ENCODE assay signal across 2 cellular contexts in genomic region chr17:28883967-28884702, GRCh38.
TF ChIP-seq lines count a peak whose summit lies in the region.

No MANE protein-coding gene starts in this region.

TF ChIP-seq in HEK293, 187 proteins besides CTCF, POLR2A, EP300 and RAD21:
- TF ChIP-seq KLF1 (tag by site-specific recombination; IDR thresholded peaks at IDR 0.05) (no peak), ZNF654 (tag by site-specific recombination; IDR thresholded peaks at IDR 0.05; ENCODE audit: low read depth) (no peak), ELK4 (IDR thresholded peaks at IDR 0.05; ENCODE audit: borderline replicate concordance, low read depth, low read length) (no peak), ZNF423 (tag by site-specific recombination; IDR thresholded peaks at IDR 0.05) (peak; percentile 34; the same call in 1 of the 2 replicates), ZNF600 (tag by site-specific recombination; IDR thresholded peaks at IDR 0.05) (0 out of 2 replicates have a peak, but pooled peaks have one; percentile 2), ZNF488 (tag by site-specific recombination; IDR thresholded peaks at IDR 0.05) (no peak), EGR2 (tag by site-specific recombination; IDR thresholded peaks at IDR 0.05; ENCODE audit: low read depth) (peak; percentile 80), ZNF792 (tag by site-specific recombination; IDR thresholded peaks at IDR 0.05) (no peak), ZFHX2 (tag by site-specific recombination; conservative IDR thresholded peaks at IDR 0.05) (peak; percentile 58), ZNF19 (tag by site-specific recombination; IDR thresholded peaks at IDR 0.05; ENCODE audit: low read depth) (no peak)

TF ChIP-seq in H1, 55 proteins besides CTCF, POLR2A, EP300 and RAD21:
- TF ChIP-seq RBBP5 (IDR thresholded peaks at IDR 0.05; ENCODE audit: borderline replicate concordance, low read depth, low read length) = no peak
